Comparison of ENCODE assay signal across 12 cellular contexts in genomic region chr2:2014251-2014761, GRCh38.
DNase-seq lines count a peak whose midpoint lies in the region; ATAC-seq and TF ChIP-seq lines count a peak whose summit lies in the region.
"Had no signal": no experiment of that assay in that cellular context is flagged by ENCODE, and none has a peak within 500 bp of the region (broad histone marks: within the 10 kb centered on the region; RNA-seq: fewer than 3 reads in every experiment).

No MANE protein-coding gene starts in this region.

- peak; percentile 71 for ATAC-seq in SK-N-SH treated with all-trans-retinoic acid at 6 μM for 48 hours
- no peak for ATAC-seq in HG02588 (IDR thresholded peaks at IDR 0.05; ENCODE audit: unreplicated experiment)
- no peak for ATAC-seq in HG03108 (IDR thresholded peaks at IDR 0.05; ENCODE audit: unreplicated experiment)
- ATAC-seq: activated CD8-positive, alpha-beta T cell treated with anti-CD3 and anti-CD28 coated beads for 36 hours had no signal

- peak; percentile 92 for DNase-seq in DMS 273 (lab: John Stamatoyannopoulos, UW; ENCODE audit: unreplicated experiment)
- peak; percentile 1 for DNase-seq in fibroblast of villous mesenchyme (ENCODE audit: low read depth)
- DNase-seq in nucleus accumbens (lab: John Stamatoyannopoulos, UW): peak in 53 of 56 donors; percentile 33 to 90 (median 74)
- no peak for DNase-seq in activated CD8-positive, alpha-beta memory T cell treated with anti-CD3 and anti-CD28 coated beads, Interleukin-2, amount 50 U/mL, for 4 hours
- DNase-seq in T-helper 1 cell: no peak
- DNase-seq: activated CD8-positive, alpha-beta T cell treated with anti-CD3 and anti-CD28 coated beads for 36 hours; CD4-positive, CD25-positive, alpha-beta regulatory T cell; NCI-H187 treated with DMSO at 0.1 percent for 48 hours; stomach had no signal

- TF ChIP-seq CTCF in fibroblast of villous mesenchyme (IDR thresholded peaks at IDR 0.05; ENCODE audit: insufficient read depth, low read depth, low read length): no peak

- no peak overlapping the region for H3K4me3 ChIP-seq in fibroblast of villous mesenchyme (ENCODE audit: low read depth, low read length)
- H3K4me3 ChIP-seq: stomach had no signal

TF ChIP-seq in SK-N-SH treated with all-trans-retinoic acid at 6 μM for 48 hours, 23 proteins besides CTCF, POLR2A, EP300 and RAD21:
- TF ChIP-seq ARNTL (CRISPR knock-in tag; IDR thresholded peaks at IDR 0.05; ENCODE audit: borderline replicate concordance, low read depth) (no peak), ZNF70 (CRISPR knock-in tag; IDR thresholded peaks at IDR 0.05) (peak; percentile 81), TSHZ2 (CRISPR knock-in tag; IDR thresholded peaks at IDR 0.05) (peak; percentile 80; the same call in 1 of the 2 replicates), GLIS3 (CRISPR knock-in tag; IDR thresholded peaks at IDR 0.05) (no peak), TCF4 (CRISPR knock-in tag; IDR thresholded peaks at IDR 0.05; ENCODE audit: borderline replicate concordance) (0 out of 2 replicates have a peak, but pooled peaks have one; percentile 23), ISL1 (CRISPR knock-in tag; IDR thresholded peaks at IDR 0.05) (peak; percentile 56), ZFP3 (CRISPR knock-in tag; IDR thresholded peaks at IDR 0.05) (peak; percentile 73)
TF ChIP-seq in SK-N-SH treated with all-trans-retinoic acid at 6 μM for 48 hours: peak in this region for 5.

Comparison
In these comparisons a context has a peak if more than half of its experiments do, and no peak if none do; other contexts are left out.
1. DNase-seq: peak in DMS 273 (single experiment), fibroblast of villous mesenchyme (single experiment) and nucleus accumbens (53 of 56); none in activated CD8-positive, alpha-beta memory T cell treated with anti-CD3 and anti-CD28 coated beads, Interleukin-2, amount 50 U/mL, for 4 hours (single experiment) and T-helper 1 cell (0 of 5).